In the genomic region with DNA sequence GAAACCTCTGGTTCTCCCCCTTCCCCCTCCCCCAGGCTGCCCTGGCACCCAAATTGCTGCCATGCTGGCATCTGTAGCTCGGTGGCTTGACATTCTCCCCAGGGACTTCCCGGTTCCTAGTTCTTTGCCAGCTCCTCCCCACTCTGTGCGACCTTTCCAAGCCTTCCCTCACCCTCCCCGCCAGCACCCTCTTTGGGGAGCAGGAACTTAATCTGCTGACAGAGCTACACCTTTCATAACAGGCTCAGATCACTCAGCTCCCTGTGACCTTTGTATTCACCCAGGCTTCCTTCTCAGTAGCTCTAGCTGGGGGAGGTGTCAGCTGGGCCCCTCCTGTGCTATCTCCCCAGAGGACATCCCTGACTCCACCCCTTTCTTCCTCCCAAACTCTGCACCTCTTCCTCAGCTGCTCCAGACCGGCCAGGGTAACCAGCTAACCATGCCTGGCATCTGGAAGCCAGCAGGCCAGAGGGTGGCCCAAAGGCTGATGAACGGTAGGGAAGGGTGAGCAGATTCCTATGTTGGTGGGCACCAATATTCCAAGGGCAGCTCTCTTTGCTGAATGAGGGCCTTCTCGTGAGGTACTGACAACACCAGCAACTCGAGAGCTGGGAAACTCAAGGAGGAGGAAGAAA, we compare ENCODE assay signal across 7 cellular contexts. TPM values are rescaled to one million over a fixed set of nuclear protein-coding genes. Genes with fewer than 3 reads are reported as not detected.
DNase-seq lines count a peak whose midpoint lies in the region; ATAC-seq, FAIRE-seq and TF ChIP-seq lines count a peak whose summit lies in the region.

No MANE protein-coding gene starts in this region.

- peaks cover 2% of the 10 kb centered on the region for H3K27me3 Mint-ChIP-seq in endodermal cell (ENCODE audit: insufficient read depth)
- no peaks in the 10 kb centered on the region for H3K27me3 Mint-ChIP-seq in naive thymus-derived CD4-positive, alpha-beta T cell

- H3K4me1 Mint-ChIP-seq in endodermal cell, result peaks cover 20% of the 10 kb centered on the region
- H3K4me1 Mint-ChIP-seq in naive thymus-derived CD4-positive, alpha-beta T cell, result peaks cover 6 to 31% (median 25%) of the 10 kb centered on the region in 7 donors

- no peaks in the 10 kb centered on the region for H3K9me3 Mint-ChIP-seq in endodermal cell
- no peaks in the 10 kb centered on the region for H3K9me3 Mint-ChIP-seq in naive thymus-derived CD4-positive, alpha-beta T cell

- H3K4me3 Mint-ChIP-seq in endodermal cell, result peak overlapping the region; percentile 22
- H3K4me3 Mint-ChIP-seq in naive thymus-derived CD4-positive, alpha-beta T cell, result peak overlapping the region in 4 of 10 donors; percentile 29 to 61 (median 37)

- 62 to 89% methylated on average over 3 to 8 of the region's 8 CpGs for WGBS in endodermal cell (ENCODE audit: insufficient coverage in 1 of 2, insufficient read length in 1 of 2), 2 experiments
- WGBS in pancreas, 2 donors, result 46 to 48% methylated on average over 8 of the region's 8 CpGs

- TF ChIP-seq CTCF in GM13977 (IDR thresholded peaks at IDR 0.05; ENCODE audit: extremely low read depth, insufficient read depth, missing control alignments) (no peak), endodermal cell (conservative IDR thresholded peaks at IDR 0.05) (no peak), pancreas (IDR thresholded peaks at IDR 0.05) (no peak)

- H3K27me3 ChIP-seq in endodermal cell (ENCODE audit: control insufficient read depth, insufficient read depth, low read length, poor library complexity, severe bottlenecking), result no peaks in the 10 kb centered on the region
- no peaks in the 10 kb centered on the region for H3K27me3 ChIP-seq in pancreas
- no peaks in the 10 kb centered on the region for H3K27me3 ChIP-seq in naive thymus-derived CD4-positive, alpha-beta T cell (ENCODE audit: control insufficient read depth in 2 of 2, insufficient read depth in 2 of 2, low read length in 2 of 2)

- no peaks in the 10 kb centered on the region for H3K36me3 ChIP-seq in endodermal cell (ENCODE audit: control insufficient read depth, insufficient read depth, low read length)
- no peaks in the 10 kb centered on the region for H3K36me3 ChIP-seq in pancreas
- H3K36me3 ChIP-seq in naive thymus-derived CD4-positive, alpha-beta T cell (ENCODE audit: control insufficient read depth in 2 of 3, insufficient read depth in 3 of 3, low read length in 3 of 3), result peaks cover 0 to 5% (median 0%) of the 10 kb centered on the region in 3 experiments

- peak overlapping the region; percentile 78 for H3K27ac Mint-ChIP-seq in endodermal cell
- H3K27ac Mint-ChIP-seq in naive thymus-derived CD4-positive, alpha-beta T cell, result peak overlapping the region in 3 of 9 donors; percentile 55 to 82 (median 76)

- peak; percentile 52 for DNase-seq in GM13977 (ENCODE audit: low spot score)
- peak; percentile 28 for DNase-seq in NCI-H526 treated with DMSO at 0.1 percent for 48 hours (lab: John Stamatoyannopoulos, UW)
- no peak for DNase-seq in endodermal cell
- peak in 5 of 6 donors; percentile 47 to 62 (median 52) for DNase-seq in pancreas
- DNase-seq in naive thymus-derived CD4-positive, alpha-beta T cell, result no peak
- no peak for DNase-seq in HPDE6-E6E7 (ENCODE audit: extremely low spot score)

- no peak overlapping the region for H3K4me3 ChIP-seq in endodermal cell (ENCODE audit: low read length)
- no peak overlapping the region for H3K4me3 ChIP-seq in pancreas
- no peak overlapping the region for H3K4me3 ChIP-seq in naive thymus-derived CD4-positive, alpha-beta T cell (ENCODE audit: low read length)

- H3K27ac ChIP-seq in endodermal cell (ENCODE audit: low read depth, low read length) (no peak overlapping the region), pancreas (peak overlapping the region; percentile 23 to 82 (median 67))
- H3K27ac ChIP-seq in naive thymus-derived CD4-positive, alpha-beta T cell (ENCODE audit: low read depth, low read length), result no peak overlapping the region

- no peaks in the 10 kb centered on the region for H3K9me3 ChIP-seq in endodermal cell (ENCODE audit: control insufficient read depth, low read length)
- no peaks in the 10 kb centered on the region for H3K9me3 ChIP-seq in pancreas
- no peaks in the 10 kb centered on the region for H3K9me3 ChIP-seq in naive thymus-derived CD4-positive, alpha-beta T cell (ENCODE audit: control insufficient read depth in 2 of 3, low read length in 3 of 3)

- H3K4me1 ChIP-seq in endodermal cell (ENCODE audit: control insufficient read depth, insufficient read depth, low read length), result peaks cover 18% of the 10 kb centered on the region
- H3K4me1 ChIP-seq in pancreas, result peaks cover 5 to 26% (median 6%) of the 10 kb centered on the region in 3 donors
- peaks cover 11 to 15% of the 10 kb centered on the region in 2 donors for H3K4me1 ChIP-seq in naive thymus-derived CD4-positive, alpha-beta T cell (ENCODE audit: control insufficient read depth in 2 of 2, insufficient read depth in 2 of 2, low read length in 2 of 2)

- no peak for FAIRE-seq in pancreas (lab: Jason Lieb, UNC)

- in situ Hi-C loops in GM13977 (cut with MboI; ENCODE audit: low pct_unique_long_range_greater_than_20kb, low sequenced_read_pairs, unreplicated experiment), result no loop called here

- CTCF ChIA-PET in naive thymus-derived CD4-positive, alpha-beta T cell (lab: Charles Lee), result interaction anchor here (0.6 to 4.2 kb wide), 12 partner anchors 10 to 143 kb away, joined by 3 to 29 read pairs (median 8); partner anchors contain the start of genes CERS5 and SMARCD1

- H3K36me3 Mint-ChIP-seq in endodermal cell (ENCODE audit: low read depth), result no peaks in the 10 kb centered on the region
- peaks cover 0 to 5% (median 5%) of the 10 kb centered on the region in 5 donors for H3K36me3 Mint-ChIP-seq in naive thymus-derived CD4-positive, alpha-beta T cell

- ATAC-seq in pancreas (peak in 2 of 4 donors; percentile 0 to 1), GM21447 (IDR thresholded peaks at IDR 0.05; ENCODE audit: unreplicated experiment) (no peak)
- ATAC-seq in naive thymus-derived CD4-positive, alpha-beta T cell, result no peak

- intact Hi-C loops in pancreas (cut with DNase I), result no loop called here
- intact Hi-C loops in naive thymus-derived CD4-positive, alpha-beta T cell (cut with micrococcal nuclease), result loop anchor here (5.0 to 10.0 kb wide), 4 partner anchors 543 to 915 kb away; partner anchors contain the start of genes ATF1 (in 1 of the 2), MCRS1 (in 1 of the 2), SLC11A2 (in 1 of the 2) and TUBA1C (in 1 of the 2)

- POLR2A ChIA-PET in naive thymus-derived CD4-positive, alpha-beta T cell (lab: Charles Lee), result interaction anchor here (0.5 to 4.3 kb wide), 11 partner anchors 7 to 410 kb away, joined by 3 to 53 read pairs (median 11); partner anchors contain the start of genes GPD1, RACGAP1 and SMARCD1

- no peak overlapping the region for H3K9ac ChIP-seq in endodermal cell (ENCODE audit: extremely low read depth, low read length, poor library complexity, severe bottlenecking)

RNA-seq across cellular contexts. Expression of gene COX14, which starts 1.8 kb away (rescaled TPM):
- total RNA-seq in endodermal cell, result 10 to 100 TPM; 26.0 to 26.7 TPM
- 27.9 TPM for polyA plus RNA-seq in endodermal cell (2013, experiment 1 of 2)
- 20.5 TPM for polyA plus RNA-seq in endodermal cell (2013, experiment 2 of 2)
- total RNA-seq in pancreas, result 10 to 100 TPM; 16.8 to 29.3 (median 20.9) TPM
- polyA plus RNA-seq in pancreas, result 10 to 100 TPM; 36.5 to 62.0 TPM
- total RNA-seq in naive thymus-derived CD4-positive, alpha-beta T cell, result 10 to 100 TPM; 37.2 to 49.4 (median 46.9) TPM
- 100 to 1,000 TPM; 202 to 244 TPM for polyA plus RNA-seq in naive thymus-derived CD4-positive, alpha-beta T cell

RNA-seq across cellular contexts. Expression of gene GPD1, which starts 6.4 kb away (rescaled TPM):
- total RNA-seq in endodermal cell (1 to 10 TPM in 1 of 2 donors, under 1 TPM in 1; 0.93 to 1.1 TPM), pancreas (10 to 100 TPM in 1 of 6 donors, 1 to 10 TPM in 1, under 1 TPM in 4; 0.75 to 14.2 (median 0.90) TPM)
- 0.32 TPM for polyA plus RNA-seq in endodermal cell (2013, experiment 1 of 2)
- 0.46 TPM for polyA plus RNA-seq in endodermal cell (2013, experiment 2 of 2)
- polyA plus RNA-seq in pancreas, result 10 to 100 TPM in 1 of 2 donors, 1 to 10 TPM in 1; 8.4 to 11.3 TPM
- 1 to 10 TPM in 2 of 5 experiments, under 1 TPM in 3; 0.50 to 1.5 (median 0.60) TPM for total RNA-seq in naive thymus-derived CD4-positive, alpha-beta T cell
- not detected for polyA plus RNA-seq in naive thymus-derived CD4-positive, alpha-beta T cell

RNA-seq across cellular contexts. Expression of gene SMARCD1, which starts 25.1 kb away (rescaled TPM):
- total RNA-seq in endodermal cell (100 to 1,000 TPM; 118 to 125 TPM), pancreas (10 to 100 TPM; 13.7 to 22.8 (median 15.4) TPM)
- 161 TPM for polyA plus RNA-seq in endodermal cell (2013, experiment 1 of 2)
- polyA plus RNA-seq in endodermal cell (2013, experiment 2 of 2), result 129 TPM
- polyA plus RNA-seq in pancreas, result 10 to 100 TPM; 12.5 to 22.6 TPM
- total RNA-seq in naive thymus-derived CD4-positive, alpha-beta T cell, result 10 to 100 TPM; 65.1 to 88.5 (median 67.5) TPM
- 10 to 100 TPM in 1 of 2 donors, 1 to 10 TPM in 1; 9.5 to 16.6 TPM for polyA plus RNA-seq in naive thymus-derived CD4-positive, alpha-beta T cell

RNA-seq across cellular contexts. Expression of gene ASIC1, which starts 52.8 kb away (rescaled TPM):
- total RNA-seq in endodermal cell, result 1 to 10 TPM; 4.2 to 5.2 TPM
- 19.3 TPM for polyA plus RNA-seq in endodermal cell (2013, experiment 1 of 2)
- 17.1 TPM for polyA plus RNA-seq in endodermal cell (2013, experiment 2 of 2)
- 1 to 10 TPM in 1 of 6 donors, under 1 TPM in 5; 0.14 to 1.0 (median 0.55) TPM for total RNA-seq in pancreas
- polyA plus RNA-seq in pancreas, result 1 to 10 TPM in 1 of 2 donors, under 1 TPM in 1; 0.38 to 1.0 TPM
- 10 to 100 TPM in 1 of 5 experiments, 1 to 10 TPM in 3, under 1 TPM in 1; 0.34 to 10.1 (median 2.0) TPM for total RNA-seq in naive thymus-derived CD4-positive, alpha-beta T cell
- polyA plus RNA-seq in naive thymus-derived CD4-positive, alpha-beta T cell, result under 1 TPM; 0.14 to 0.51 TPM

RNA-seq across cellular contexts. Expression of gene CERS5, which starts 56.9 kb away (rescaled TPM):
- total RNA-seq in endodermal cell (10 to 100 TPM; 59.7 to 65.5 TPM), pancreas (10 to 100 TPM; 12.9 to 22.8 (median 15.6) TPM)
- 46.4 TPM for polyA plus RNA-seq in endodermal cell (2013, experiment 1 of 2)
- 46.9 TPM for polyA plus RNA-seq in endodermal cell (2013, experiment 2 of 2)
- polyA plus RNA-seq in pancreas, result 10 to 100 TPM; 48.0 to 84.3 TPM
- 10 to 100 TPM; 41.0 to 52.2 (median 47.7) TPM for total RNA-seq in naive thymus-derived CD4-positive, alpha-beta T cell
- 10 to 100 TPM; 33.7 to 38.1 TPM for polyA plus RNA-seq in naive thymus-derived CD4-positive, alpha-beta T cell

Comparison
In these comparisons a context has a peak if more than half of its experiments do, and no peak if none do; other contexts are left out.
1. DNase-seq: peak in GM13977 (single experiment), NCI-H526 treated with DMSO at 0.1 percent for 48 hours (single experiment) and pancreas (5 of 6); none in endodermal cell (single experiment), naive thymus-derived CD4-positive, alpha-beta T cell (0 of 9) and HPDE6-E6E7 (single experiment).
2. H3K27ac ChIP-seq: peak in pancreas (4 of 4); none in endodermal cell (single experiment) and naive thymus-derived CD4-positive, alpha-beta T cell (single experiment).
3. intact Hi-C loops: an anchor here in naive thymus-derived CD4-positive, alpha-beta T cell (5.0 to 10.0 kb wide); none called in pancreas.